1 cellular context compared by ENCODE assay signal in genomic region chr11:372809-373715, GRCh38.
TF ChIP-seq lines count a peak whose summit lies in the region.

No MANE protein-coding gene starts in this region.

TF ChIP-seq in K562, 482 proteins besides CTCF, POLR2A, EP300 and RAD21:
- TF ChIP-seq ZNF639 (CRISPR knock-in tag; conservative IDR thresholded peaks at IDR 0.05 in 1 of 2, IDR thresholded peaks at IDR 0.05 in 1 of 2) (no peak), EP400 (IDR thresholded peaks at IDR 0.05) (no peak), PCBP1 (IDR thresholded peaks at IDR 0.05; ENCODE audit: low read depth, low read length, poor library complexity, severe bottlenecking) (peak; percentile 13), ZNF740 (CRISPR knock-in tag; IDR thresholded peaks at IDR 0.05) (0 out of 2 replicates have a peak, but pooled peaks have one; percentile 19), ZNF740 (tag; IDR thresholded peaks at IDR 0.05) (no peak), ZBTB7A (IDR thresholded peaks at IDR 0.05; ENCODE audit: borderline replicate concordance, control insufficient read depth, low read depth, low read length) (no peak), RBFOX2 (IDR thresholded peaks at IDR 0.05; ENCODE audit: low read depth, low read length) (peak; percentile 23; the same call in 1 of the 2 replicates)
